ENCODE assay signal across 8 cellular contexts in genomic region chr7:74094224-74095095, GRCh38. TPM values are rescaled to one million over a fixed set of nuclear protein-coding genes. Genes with fewer than 3 reads are reported as not detected.
A peak's percentile ranks its signal among the peaks of the same experiment; 100 is the strongest.
DNase-seq lines count a peak whose midpoint lies in the region; ATAC-seq and TF ChIP-seq lines count a peak whose summit lies in the region.

No MANE protein-coding gene starts in this region.

- 23 to 37% methylated on average over 12 to 14 of the region's 32 CpGs for WGBS in esophagus squamous epithelium, 2 donors

- peaks cover 10 to 32% (median 25%) of the 10 kb centered on the region in 4 donors for H3K4me1 Mint-ChIP-seq in naive thymus-derived CD8-positive, alpha-beta T cell
- peaks cover 35 to 37% of the 10 kb centered on the region in 2 donors for H3K4me1 Mint-ChIP-seq in stimulated activated naive B cell treated with anti-CD40 and anti-IgM and Interleukin-4, amounts not matched to agents 10 μg/mL and 1 μg/mL and 100 μg/mL, for 72 hours

- DNase-seq in GM12864 (ENCODE audit: low read depth) = peak; percentile 47
- peak; percentile 85 for DNase-seq in NT2/D1 (ENCODE audit: low read depth, low spot score)
- DNase-seq in activated T-cell treated with anti-CD3 and anti-CD28 coated beads for 24 hours (ENCODE audit: low read depth) = peak; percentile 69
- peak; percentile 55 for DNase-seq in esophagus squamous epithelium (lab: John Stamatoyannopoulos, UW)
- DNase-seq in naive thymus-derived CD8-positive, alpha-beta T cell = peak; percentile 33 to 82 (median 54)
- DNase-seq in stimulated activated naive B cell treated with anti-CD40 and anti-IgM and Interleukin-4, amounts not matched to agents 10 μg/mL and 1 μg/mL and 100 μg/mL, for 72 hours = peak; percentile 64
- no peak for DNase-seq in NCI-H146 (lab: John Stamatoyannopoulos, UW)

- H3K36me3 ChIP-seq in NT2/D1 (ENCODE audit: insufficient read depth, insufficient read length, low read length) (peaks cover 52% of the 10 kb centered on the region), esophagus squamous epithelium (peaks cover 0 to 46% (median 9%) of the 10 kb centered on the region in 3 donors)

- H3K27me3 ChIP-seq in NT2/D1 (ENCODE audit: insufficient read depth, insufficient read length) (no peaks in the 10 kb centered on the region), esophagus squamous epithelium (no peaks in the 10 kb centered on the region)

- intact Hi-C loops in esophagus squamous epithelium (cut with DNase I) = no loop called here

- TF ChIP-seq POLR2A in esophagus squamous epithelium (IDR thresholded peaks at IDR 0.05) = no peak

- H3K4me1 ChIP-seq in NT2/D1 (ENCODE audit: insufficient read depth, insufficient read length) = peaks cover 17% of the 10 kb centered on the region
- H3K4me1 ChIP-seq in esophagus squamous epithelium = peaks cover 23 to 48% (median 33%) of the 10 kb centered on the region in 3 donors

- H3K9me3 ChIP-seq in NT2/D1 (ENCODE audit: insufficient read depth, low read length) = peaks cover 19% of the 10 kb centered on the region
- H3K9me3 ChIP-seq in esophagus squamous epithelium = no peaks in the 10 kb centered on the region

- ATAC-seq in HG02610 (IDR thresholded peaks at IDR 0.05; ENCODE audit: unreplicated experiment) = peak; percentile 50
- ATAC-seq in naive thymus-derived CD8-positive, alpha-beta T cell = peak; percentile 78 to 83
- peak; percentile 76 to 79 for ATAC-seq in stimulated activated naive B cell treated with anti-CD40 and anti-IgM and Interleukin-4, amounts not matched to agents 10 μg/mL and 1 μg/mL and 100 μg/mL, for 72 hours (replicated peaks)

- H3K27me3 Mint-ChIP-seq in naive thymus-derived CD8-positive, alpha-beta T cell = no peaks in the 10 kb centered on the region
- H3K27me3 Mint-ChIP-seq in stimulated activated naive B cell treated with anti-CD40 and anti-IgM and Interleukin-4, amounts not matched to agents 10 μg/mL and 1 μg/mL and 100 μg/mL, for 72 hours = no peaks in the 10 kb centered on the region

- H3K27ac ChIP-seq in esophagus squamous epithelium = peak overlapping the region; percentile 60 to 87 (median 75)

- H3K4me3 Mint-ChIP-seq in naive thymus-derived CD8-positive, alpha-beta T cell = peak overlapping the region; percentile 77 to 93 (median 89)
- peak overlapping the region; percentile 90 to 94 for H3K4me3 Mint-ChIP-seq in stimulated activated naive B cell treated with anti-CD40 and anti-IgM and Interleukin-4, amounts not matched to agents 10 μg/mL and 1 μg/mL and 100 μg/mL, for 72 hours

- H3K9ac ChIP-seq in NT2/D1 (ENCODE audit: insufficient read length, low read depth) = peak overlapping the region; percentile 71

- H3K9me3 Mint-ChIP-seq in naive thymus-derived CD8-positive, alpha-beta T cell = peaks cover 0 to 3% (median 0%) of the 10 kb centered on the region in 9 donors
- no peaks in the 10 kb centered on the region for H3K9me3 Mint-ChIP-seq in stimulated activated naive B cell treated with anti-CD40 and anti-IgM and Interleukin-4, amounts not matched to agents 10 μg/mL and 1 μg/mL and 100 μg/mL, for 72 hours

- H3K36me3 Mint-ChIP-seq in naive thymus-derived CD8-positive, alpha-beta T cell = peaks cover 7 to 17% (median 17%) of the 10 kb centered on the region in 3 donors
- H3K36me3 Mint-ChIP-seq in stimulated activated naive B cell treated with anti-CD40 and anti-IgM and Interleukin-4, amounts not matched to agents 10 μg/mL and 1 μg/mL and 100 μg/mL, for 72 hours = peaks cover 27 to 33% of the 10 kb centered on the region in 2 donors

- POLR2A ChIA-PET in naive thymus-derived CD8-positive, alpha-beta T cell (lab: Charles Lee) = interaction anchor here (0.8 to 2.9 kb wide), 3 partner anchors 10 to 157 kb away, joined by 5 to 33 read pairs (median 13); partner anchors contain the start of genes EIF4H and LIMK1

- TF ChIP-seq CTCF in GM12864 (IDR thresholded peaks at IDR 0.05; ENCODE audit: low read depth, low read length, missing control alignments) (no peak), esophagus squamous epithelium (IDR thresholded peaks at IDR 0.05) (no peak)

- H3K4me3 ChIP-seq in GM12864 (ENCODE audit: low read depth, low read length) = peak overlapping the region; percentile 62
- peak overlapping the region; percentile 21 for H3K4me3 ChIP-seq in NT2/D1 (ENCODE audit: insufficient read length, low read depth)
- peak overlapping the region; percentile 11 to 64 (median 42) for H3K4me3 ChIP-seq in esophagus squamous epithelium

- peak overlapping the region; percentile 79 to 97 (median 95) for H3K27ac Mint-ChIP-seq in naive thymus-derived CD8-positive, alpha-beta T cell
- H3K27ac Mint-ChIP-seq in stimulated activated naive B cell treated with anti-CD40 and anti-IgM and Interleukin-4, amounts not matched to agents 10 μg/mL and 1 μg/mL and 100 μg/mL, for 72 hours = peak overlapping the region; percentile 97

RNA-seq across cellular contexts. Expression of gene LIMK1, which starts 10.9 kb away (rescaled TPM):
- 10 to 100 TPM in 3 of 4 donors, 1 to 10 TPM in 1; 8.0 to 13.2 (median 12.2) TPM for total RNA-seq in esophagus squamous epithelium
- total RNA-seq in naive thymus-derived CD8-positive, alpha-beta T cell = 10 to 100 TPM; 14.1 to 14.6 TPM
- polyA plus RNA-seq in naive thymus-derived CD8-positive, alpha-beta T cell = 1 to 10 TPM; 2.8 to 4.8 (median 3.4) TPM
